In genomic region chr21:28325618-28326017, GRCh38 we compare ENCODE assay signal across 26 cellular contexts.
DNase-seq lines count a peak whose midpoint lies in the region; TF ChIP-seq lines count a peak whose summit lies in the region.
"Had no signal": no experiment of that assay in that cellular context is flagged by ENCODE, and none has a peak within 500 bp of the region (broad histone marks: within the 10 kb centered on the region; RNA-seq: fewer than 3 reads in every experiment).

No MANE protein-coding gene starts in this region.

- H3K27ac ChIP-seq in HUES64 (ENCODE audit: low read depth, low read length) = peak overlapping the region; percentile 88
- H3K27ac ChIP-seq in endodermal cell (ENCODE audit: low read depth, low read length) = no peak overlapping the region
- H3K27ac ChIP-seq: coronary artery, left ventricle myocardium inferior had no signal

- peaks cover 19% of the 10 kb centered on the region for H3K4me1 Mint-ChIP-seq in endodermal cell
- H3K4me1 Mint-ChIP-seq in activated T-helper 2 cell treated with anti-CD3 and anti-CD28 coated beads, Interferon-gamma antibody, Interleukin-2, Interleukin-4, amounts not matched to agents 10 μg/mL and 5 μg/mL and 100 μg/mL, durations not matched to agents 14 hours and 24 hours and 36 hours (ENCODE audit: low read depth) = no peaks in the 10 kb centered on the region
- H3K4me1 Mint-ChIP-seq: activated CD4-positive, alpha-beta memory T cell treated with anti-CD3 and anti-CD28 coated beads, Interleukin-2, amount 10 ng/mL, durations not matched to agents 7 days and 5 days; CD14-positive monocyte; mesothelial cell of epicardium; natural killer cell had no signal

- no peak for TF ChIP-seq CTCF in endodermal cell (conservative IDR thresholded peaks at IDR 0.05)

- H3K36me3 ChIP-seq in HUES64 (ENCODE audit: insufficient read depth, low read length) = no peaks in the 10 kb centered on the region
- peaks cover 3% of the 10 kb centered on the region for H3K36me3 ChIP-seq in endodermal cell (ENCODE audit: control insufficient read depth, insufficient read depth, low read length)
- H3K36me3 ChIP-seq in HAP-1 (replicated peaks) = no peaks in the 10 kb centered on the region
- H3K36me3 ChIP-seq: left ventricle myocardium inferior had no signal

- H3K4me1 ChIP-seq in HUES64 (ENCODE audit: insufficient read depth, low read length) = peaks cover 19% of the 10 kb centered on the region
- peaks cover 8% of the 10 kb centered on the region for H3K4me1 ChIP-seq in endodermal cell (ENCODE audit: control insufficient read depth, insufficient read depth, low read length)
- no peaks in the 10 kb centered on the region for H3K4me1 ChIP-seq in HAP-1
- H3K4me1 ChIP-seq: left ventricle myocardium inferior had no signal

- in situ Hi-C loops in HAP-1 (cut with MboI; ENCODE audit: low sequenced_read_pairs) = no loop called here

- peaks cover 5% of the 10 kb centered on the region for H3K36me3 Mint-ChIP-seq in endodermal cell (ENCODE audit: low read depth)
- no peaks in the 10 kb centered on the region for H3K36me3 Mint-ChIP-seq in activated T-helper 2 cell treated with anti-CD3 and anti-CD28 coated beads, Interferon-gamma antibody, Interleukin-2, Interleukin-4, amounts not matched to agents 10 μg/mL and 5 μg/mL and 100 μg/mL, durations not matched to agents 14 hours and 24 hours and 36 hours (ENCODE audit: low read depth)
- H3K36me3 Mint-ChIP-seq: CD14-positive monocyte had no signal

- H3K27me3 Mint-ChIP-seq in endodermal cell (ENCODE audit: insufficient read depth) = no peaks in the 10 kb centered on the region
- no peaks in the 10 kb centered on the region for H3K27me3 Mint-ChIP-seq in activated T-helper 2 cell treated with anti-CD3 and anti-CD28 coated beads, Interferon-gamma antibody, Interleukin-2, Interleukin-4, amounts not matched to agents 10 μg/mL and 5 μg/mL and 100 μg/mL, durations not matched to agents 14 hours and 24 hours and 36 hours (ENCODE audit: low read depth)
- H3K27me3 Mint-ChIP-seq: activated CD4-positive, alpha-beta memory T cell treated with anti-CD3 and anti-CD28 coated beads, Interleukin-2, amount 10 ng/mL, durations not matched to agents 7 days and 5 days had no signal

- peak overlapping the region; percentile 13; the same call in 1 of the 2 replicates for H3K9ac ChIP-seq in HUES64 (ENCODE audit: low read depth, low read length)
- H3K9ac ChIP-seq in endodermal cell (ENCODE audit: extremely low read depth, low read length, poor library complexity, severe bottlenecking) = no peak overlapping the region

- H3K4me3 ChIP-seq in HUES64 (ENCODE audit: low read length) (no peak overlapping the region), endodermal cell (ENCODE audit: low read length) (peak overlapping the region; percentile 21), HAP-1 (no peak overlapping the region)
- H3K4me3 ChIP-seq: coronary artery, GM12878, left ventricle myocardium inferior had no signal

- H3K27ac Mint-ChIP-seq in endodermal cell = peak overlapping the region; percentile 91
- no peak overlapping the region for H3K27ac Mint-ChIP-seq in activated T-helper 2 cell treated with anti-CD3 and anti-CD28 coated beads, Interferon-gamma antibody, Interleukin-2, Interleukin-4, amounts not matched to agents 10 μg/mL and 5 μg/mL and 100 μg/mL, durations not matched to agents 14 hours and 24 hours and 36 hours
- H3K27ac Mint-ChIP-seq: activated CD4-positive, alpha-beta memory T cell treated with anti-CD3 and anti-CD28 coated beads, Interleukin-2, amount 10 ng/mL, durations not matched to agents 7 days and 5 days; activated naive CD8-positive, alpha-beta T cell; mesothelial cell of epicardium; natural killer cell had no signal

- intact Hi-C loops in activated T-helper 2 cell treated with anti-CD3 and anti-CD28 coated beads, Interferon-gamma antibody, Interleukin-2, Interleukin-4, amounts not matched to agents 10 μg/mL and 5 μg/mL and 100 μg/mL, durations not matched to agents 14 hours and 24 hours and 36 hours (cut with micrococcal nuclease) = no loop called here

- H3K27me3 ChIP-seq in HUES64 (ENCODE audit: insufficient read depth, low read length) (no peaks in the 10 kb centered on the region), endodermal cell (ENCODE audit: control insufficient read depth, insufficient read depth, low read length, poor library complexity, severe bottlenecking) (no peaks in the 10 kb centered on the region), HAP-1 (ENCODE audit: low read depth) (no peaks in the 10 kb centered on the region)

- peaks cover 31% of the 10 kb centered on the region for H3K9me3 Mint-ChIP-seq in endodermal cell
- no peaks in the 10 kb centered on the region for H3K9me3 Mint-ChIP-seq in activated T-helper 2 cell treated with anti-CD3 and anti-CD28 coated beads, Interferon-gamma antibody, Interleukin-2, Interleukin-4, amounts not matched to agents 10 μg/mL and 5 μg/mL and 100 μg/mL, durations not matched to agents 14 hours and 24 hours and 36 hours

- peaks cover 21% of the 10 kb centered on the region; the same call in 1 of the 2 replicates for H3K9me3 ChIP-seq in HUES64 (ENCODE audit: insufficient read depth, low read depth, low read length)
- H3K9me3 ChIP-seq in endodermal cell (ENCODE audit: control insufficient read depth, low read length) = peaks cover 44% of the 10 kb centered on the region
- H3K9me3 ChIP-seq in HAP-1 = peaks cover 3% of the 10 kb centered on the region

- DNase-seq in NCI-H226 = peak; percentile 41
- peak; percentile 74 for DNase-seq in endodermal cell
- peak; percentile 0 for DNase-seq in kidney glomerular epithelial cell (lab: John Stamatoyannopoulos, UW)
- DNase-seq in NCI-H1105 (lab: John Stamatoyannopoulos, UW) = no peak
- no peak for DNase-seq in HAP-1 (ENCODE audit: low spot score in 2 of 2)
- DNase-seq in activated T-helper 2 cell treated with anti-CD3 and anti-CD28 coated beads, Interferon-gamma antibody, Interleukin-2, Interleukin-4, amounts not matched to agents 10 μg/mL and 5 μg/mL and 100 μg/mL, durations not matched to agents 14 hours and 24 hours and 36 hours (ENCODE audit: low spot score) = no peak
- DNase-seq: activated CD4-positive, alpha-beta memory T cell treated with anti-CD3 and anti-CD28 coated beads, Interleukin-2, amount 10 ng/mL, durations not matched to agents 7 days and 5 days; activated effector memory CD4-positive, alpha-beta T cell treated with Interleukin-2 at 50 U/mL for 16 hours; aorta; effector memory CD4-positive, alpha-beta T cell; IMR-90; left ventricle myocardium inferior; natural killer cell; NCI-H1092; NCI-H2029 treated with DMSO at 0.1 percent for 48 hours; NCI-H510A treated with DMSO at 0.1 percent for 48 hours; occipital lobe; stimulated activated CD4-positive, alpha-beta T cell treated with anti-CD3 and anti-CD28 coated beads, Interleukin-15, amount 100 ng/mL, for 24 hours; stimulated activated naive CD4-positive, alpha-beta T cell; T-helper 1 cell had no signal

- WGBS in HUES64 = 20% methylated on average over 1 of the region's 1 CpG
- WGBS in endodermal cell (ENCODE audit: insufficient coverage in 1 of 2, insufficient read length in 1 of 2), 2 experiments = 30% methylated on average over 1 of the region's 1 CpG; no CpG with 5 or more reads in 1 of the 2 experiments

- H3K4me3 Mint-ChIP-seq in endodermal cell = peak overlapping the region; percentile 4
- H3K4me3 Mint-ChIP-seq in activated T-helper 2 cell treated with anti-CD3 and anti-CD28 coated beads, Interferon-gamma antibody, Interleukin-2, Interleukin-4, amounts not matched to agents 10 μg/mL and 5 μg/mL and 100 μg/mL, durations not matched to agents 14 hours and 24 hours and 36 hours (ENCODE audit: low read depth) = no peak overlapping the region
- H3K4me3 Mint-ChIP-seq: activated CD4-positive, alpha-beta memory T cell treated with anti-CD3 and anti-CD28 coated beads, Interleukin-2, amount 10 ng/mL, durations not matched to agents 7 days and 5 days; activated naive CD8-positive, alpha-beta T cell; CD14-positive monocyte; mesothelial cell of epicardium; natural killer cell had no signal

Comparison
In these comparisons a context has a peak if more than half of its experiments do, and no peak if none do; other contexts are left out.
1. DNase-seq: peak in NCI-H226 (single experiment), endodermal cell (single experiment) and kidney glomerular epithelial cell (single experiment); none in NCI-H1105 (single experiment), HAP-1 (0 of 2) and activated T-helper 2 cell treated with anti-CD3 and anti-CD28 coated beads, Interferon-gamma antibody, Interleukin-2, Interleukin-4, amounts not matched to agents 10 μg/mL and 5 μg/mL and 100 μg/mL, durations not matched to agents 14 hours and 24 hours and 36 hours (single experiment).